ENCODE assay signal across 16 cellular contexts in the genomic region with DNA sequence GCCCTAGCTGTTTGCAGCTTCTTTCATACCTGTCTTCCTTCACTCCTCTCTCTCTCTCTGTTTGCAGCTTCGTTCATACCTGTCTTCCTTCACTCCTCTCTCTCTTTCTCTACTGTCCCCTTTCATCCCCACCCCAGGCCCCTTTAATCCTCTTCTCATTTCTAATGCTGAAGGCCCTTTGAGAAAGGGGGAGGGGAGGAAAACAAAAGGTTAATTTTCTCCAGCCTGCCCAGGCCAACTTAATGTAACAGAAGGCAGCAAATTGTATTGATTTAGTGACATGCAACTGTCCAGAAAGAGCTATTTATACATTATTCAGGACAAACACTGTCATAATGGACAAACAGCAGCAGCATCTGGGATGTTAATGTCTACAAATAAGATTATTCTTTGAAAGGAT.
"Had no signal": no experiment of that assay in that cellular context is flagged by ENCODE, and none has a peak within 500 bp of the region (broad histone marks: within the 10 kb centered on the region; RNA-seq: fewer than 3 reads in every experiment).

No MANE protein-coding gene starts in this region.

- H3K9me3 ChIP-seq: esophagus squamous epithelium, lower lobe of right lung, sigmoid colon had no signal

- H3K27me3 Mint-ChIP-seq: activated CD4-positive, alpha-beta T cell treated with anti-CD3 and anti-CD28 coated beads, Interleukin-2, amount 10 ng/mL, durations not matched to agents 24 days and 14 days; activated naive CD8-positive, alpha-beta T cell treated with anti-CD3 and anti-CD28 coated beads, Interleukin-2, amount 10 ng/mL, durations not matched to agents 7 days and 5 days; activated T-cell treated with anti-CD3 and anti-CD28 coated beads, Interleukin-2, amount 50 U/mL, for 24 hours; stimulated activated memory B cell treated with anti-CD40 and anti-IgM and Interleukin-4, amounts not matched to agents 10 μg/mL and 1 μg/mL and 100 μg/mL, for 72 hours had no signal

- H3K9me3 Mint-ChIP-seq: activated CD4-positive, alpha-beta T cell treated with anti-CD3 and anti-CD28 coated beads, Interleukin-2, amount 10 ng/mL, durations not matched to agents 24 days and 14 days; activated T-cell treated with anti-CD3 and anti-CD28 coated beads, Interleukin-2, amount 50 U/mL, for 24 hours; activated T-helper 2 cell treated with anti-CD3 and anti-CD28 coated beads, Interferon-gamma antibody, Interleukin-2, Interleukin-4, amounts not matched to agents 10 μg/mL and 5 μg/mL and 100 μg/mL, durations not matched to agents 14 hours and 24 hours and 36 hours had no signal

- H3K4me3 ChIP-seq: cardiac muscle cell, esophagus squamous epithelium, lower lobe of right lung, sigmoid colon had no signal

- H3K27ac ChIP-seq: cardiac muscle cell, lower lobe of right lung, sigmoid colon had no signal

- H3K27me3 ChIP-seq: cardiac muscle cell, esophagus squamous epithelium, sigmoid colon had no signal

- H3K36me3 Mint-ChIP-seq: activated naive CD8-positive, alpha-beta T cell treated with anti-CD3 and anti-CD28 coated beads, Interleukin-2, amount 10 ng/mL, durations not matched to agents 7 days and 5 days; natural killer cell; stimulated activated memory B cell treated with anti-CD40 and anti-IgM and Interleukin-4, amounts not matched to agents 10 μg/mL and 1 μg/mL and 100 μg/mL, for 72 hours had no signal

- DNase-seq: activated CD4-positive, alpha-beta T cell treated with anti-CD3 and anti-CD28 coated beads, Interleukin-2, amount 10 ng/mL, durations not matched to agents 24 days and 14 days; activated CD4-positive, CD25-positive, alpha-beta regulatory T cell; activated CD8-positive, alpha-beta T cell treated with anti-CD3 and anti-CD28 coated beads, Interleukin-2, amount 10 ng/mL, durations not matched to agents 7 days and 5 days; activated naive CD4-positive, alpha-beta T cell treated with Interleukin-2 at 50 U/mL for 16 hours; activated naive CD8-positive, alpha-beta T cell treated with anti-CD3 and anti-CD28 coated beads, Interleukin-2, amount 10 ng/mL, durations not matched to agents 7 days and 5 days; activated T-cell treated with anti-CD3 and anti-CD28 coated beads, Interleukin-2, amount 50 U/mL, for 24 hours; dermis blood vessel endothelial cell; effector memory CD4-positive, alpha-beta T cell; esophagus squamous epithelium; lower lobe of right lung; natural killer cell; sigmoid colon; stimulated activated CD4-positive, alpha-beta T cell treated with anti-CD3 and anti-CD28 coated beads, Interleukin-4, amount 100 ng/mL, for 4 hours had no signal

- H3K4me1 ChIP-seq: esophagus squamous epithelium, lower lobe of right lung, sigmoid colon had no signal

- H3K4me1 Mint-ChIP-seq: activated CD4-positive, alpha-beta T cell treated with anti-CD3 and anti-CD28 coated beads, Interleukin-2, amount 10 ng/mL, durations not matched to agents 24 days and 14 days; activated naive CD8-positive, alpha-beta T cell treated with anti-CD3 and anti-CD28 coated beads, Interleukin-2, amount 10 ng/mL, durations not matched to agents 7 days and 5 days; natural killer cell; stimulated activated memory B cell treated with anti-CD40 and anti-IgM and Interleukin-4, amounts not matched to agents 10 μg/mL and 1 μg/mL and 100 μg/mL, for 72 hours had no signal

- ATAC-seq: activated CD8-positive, alpha-beta T cell treated with anti-CD3 and anti-CD28 coated beads, Interleukin-2, amount 10 ng/mL, durations not matched to agents 7 days and 5 days; lower lobe of right lung; natural killer cell; stimulated activated memory B cell treated with anti-CD40 and anti-IgM and Interleukin-4, amounts not matched to agents 10 μg/mL and 1 μg/mL and 100 μg/mL, for 72 hours had no signal

- H3K27ac Mint-ChIP-seq: activated CD4-positive, alpha-beta T cell treated with anti-CD3 and anti-CD28 coated beads, Interleukin-2, amount 10 ng/mL, durations not matched to agents 24 days and 14 days; activated CD8-positive, alpha-beta T cell treated with anti-CD3 and anti-CD28 coated beads, Interleukin-2, amount 10 ng/mL, durations not matched to agents 7 days and 5 days; activated naive CD8-positive, alpha-beta T cell treated with anti-CD3 and anti-CD28 coated beads, Interleukin-2, amount 10 ng/mL, durations not matched to agents 7 days and 5 days; activated T-cell treated with anti-CD3 and anti-CD28 coated beads, Interleukin-2, amount 50 U/mL, for 24 hours; activated T-helper 2 cell treated with anti-CD3 and anti-CD28 coated beads, Interferon-gamma antibody, Interleukin-2, Interleukin-4, amounts not matched to agents 10 μg/mL and 5 μg/mL and 100 μg/mL, durations not matched to agents 14 hours and 24 hours and 36 hours; natural killer cell; stimulated activated memory B cell treated with anti-CD40 and anti-IgM and Interleukin-4, amounts not matched to agents 10 μg/mL and 1 μg/mL and 100 μg/mL, for 72 hours had no signal

- H3K4me3 Mint-ChIP-seq: activated CD4-positive, alpha-beta T cell treated with anti-CD3 and anti-CD28 coated beads, Interleukin-2, amount 10 ng/mL, durations not matched to agents 24 days and 14 days; activated CD8-positive, alpha-beta T cell treated with anti-CD3 and anti-CD28 coated beads, Interleukin-2, amount 10 ng/mL, durations not matched to agents 7 days and 5 days; activated naive CD8-positive, alpha-beta T cell treated with anti-CD3 and anti-CD28 coated beads, Interleukin-2, amount 10 ng/mL, durations not matched to agents 7 days and 5 days; activated T-cell treated with anti-CD3 and anti-CD28 coated beads, Interleukin-2, amount 50 U/mL, for 24 hours; natural killer cell; stimulated activated memory B cell treated with anti-CD40 and anti-IgM and Interleukin-4, amounts not matched to agents 10 μg/mL and 1 μg/mL and 100 μg/mL, for 72 hours had no signal

- H3K36me3 ChIP-seq: cardiac muscle cell, esophagus squamous epithelium, lower lobe of right lung, sigmoid colon had no signal
